ENCODE assay signal across 32 cellular contexts in the genomic region with DNA sequence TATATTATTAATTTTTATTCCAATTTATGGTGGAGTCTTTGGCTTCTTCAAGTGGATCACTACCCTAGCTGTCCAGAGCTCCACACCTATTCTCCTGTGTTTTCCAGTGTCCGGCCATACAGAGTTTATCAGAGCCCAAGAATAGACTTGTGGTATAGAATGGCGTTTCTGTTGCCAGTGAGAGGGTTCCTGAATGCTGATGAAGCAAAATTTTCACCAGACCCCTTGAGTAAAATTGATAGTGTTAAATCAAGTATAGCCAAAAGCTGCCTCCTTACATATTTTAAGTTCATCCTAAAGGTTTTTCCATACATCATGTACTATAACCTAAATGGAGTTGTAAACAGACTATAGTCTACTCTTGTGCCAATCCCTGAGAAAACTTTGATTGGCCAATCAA.
"Had no signal": no experiment of that assay in that cellular context is flagged by ENCODE, and none has a peak within 500 bp of the region (broad histone marks: within the 10 kb centered on the region; RNA-seq: fewer than 3 reads in every experiment).

No MANE protein-coding gene starts in this region.

- FAIRE-seq: astrocyte, colon had no signal

- ATAC-seq: activated naive CD4-positive, alpha-beta T cell treated with anti-CD3 and anti-CD28 coated beads, Interleukin-2, amount 50 U/mL, for 72 hours; activated naive CD8-positive, alpha-beta T cell treated with anti-CD3 and anti-CD28 coated beads, Interleukin-2, amount 50 U/mL, for 24 hours; activated T-cell treated with anti-CD3 and anti-CD28 coated beads, Interleukin-2, amount 50 U/mL, for 4 hours; activated T-cell treated with anti-CD3 and anti-CD28 coated beads, Interleukin-2, amount 50 U/mL, for 72 hours; activated T-helper 17 cell treated with anti-CD3 and anti-CD28 coated beads, Interleukin-2, amount 50 U/mL, for 72 hours; body of pancreas had no signal

- H3K9me3 ChIP-seq: adrenal gland, ascending aorta, body of pancreas, breast epithelium had no signal

- H3K27ac ChIP-seq: adrenal gland, ascending aorta, body of pancreas, brain microvascular endothelial cell, breast epithelium, cardiac muscle cell had no signal

- H3K4me3 ChIP-seq: adrenal gland, ascending aorta, body of pancreas, breast epithelium, cardiac muscle cell had no signal

- DNase-seq: activated effector memory CD4-positive, alpha-beta T cell treated with anti-CD3 and anti-CD28 coated beads, Interleukin-2, amount 50 U/mL, for 16 hours; activated effector memory CD4-positive, alpha-beta T cell treated with Interleukin-2 at 50 U/mL for 16 hours; activated gamma-delta T cell; activated gamma-delta T cell treated with Interleukin-2 at 50 U/mL for 16 hours; activated naive CD4-positive, alpha-beta T cell; activated naive CD4-positive, alpha-beta T cell treated with anti-CD3 and anti-CD28 coated beads for 36 hours; activated naive CD4-positive, alpha-beta T cell treated with anti-CD3 and anti-CD28 coated beads, Interleukin-2, amount 10 ng/mL, durations not matched to agents 7 days and 5 days; activated naive CD4-positive, alpha-beta T cell treated with anti-CD3 and anti-CD28 coated beads, Interleukin-2, amount 50 U/mL, for 16 hours; activated naive CD4-positive, alpha-beta T cell treated with Interleukin-2 at 50 U/mL for 16 hours; activated naive CD8-positive, alpha-beta T cell treated with anti-CD3 and anti-CD28 coated beads for 36 hours; activated naive CD8-positive, alpha-beta T cell treated with anti-CD3 and anti-CD28 coated beads, Interleukin-2, amount 10 ng/mL, durations not matched to agents 7 days and 5 days; activated naive CD8-positive, alpha-beta T cell treated with anti-CD3 and anti-CD28 coated beads, Interleukin-2, amount 50 U/mL, for 24 hours; activated T-cell treated with anti-CD3 and anti-CD28 coated beads, Interleukin-2, amount 50 U/mL, for 24 hours; activated T-cell treated with anti-CD3 and anti-CD28 coated beads, Interleukin-2, amount 50 U/mL, for 4 hours; activated T-cell treated with anti-CD3 and anti-CD28 coated beads, Interleukin-2, amount 50 U/mL, for 48 hours; activated T-cell treated with anti-CD3 and anti-CD28 coated beads, Interleukin-2, amount 50 U/mL, for 72 hours; adrenal gland; amniotic stem cell; amygdala; aorta; body of pancreas; brain microvascular endothelial cell; caudate nucleus; central memory CD4-positive, alpha-beta T cell; cerebellar nuclear complex had no signal

- H3K4me1 ChIP-seq: adrenal gland, ascending aorta, body of pancreas, breast epithelium had no signal

- H3K36me3 ChIP-seq: adrenal gland, ascending aorta, brain microvascular endothelial cell, breast epithelium, cardiac muscle cell had no signal

- H3K27me3 ChIP-seq: ascending aorta, body of pancreas, brain microvascular endothelial cell, breast epithelium, cardiac muscle cell had no signal
